Comparison of ENCODE assay signal across 11 cellular contexts in the genomic region with DNA sequence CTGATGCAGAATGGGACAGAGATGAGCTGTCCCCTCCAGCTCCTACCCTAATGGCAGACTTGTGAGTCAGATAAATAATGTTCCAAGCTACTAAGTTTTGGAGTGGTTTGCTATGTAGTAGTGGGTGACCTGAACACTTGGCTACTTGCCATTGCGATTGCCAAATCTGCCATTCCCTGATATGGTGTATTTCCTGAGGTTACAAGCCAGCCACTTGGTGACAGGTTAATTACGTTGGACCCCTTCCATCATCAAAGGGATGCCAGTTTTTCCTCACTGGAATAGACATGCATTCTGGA. TPM values are rescaled to one million over a fixed set of nuclear protein-coding genes. Genes with fewer than 3 reads are reported as not detected.
A peak's percentile ranks its signal among the peaks of the same experiment; 100 is the strongest.
DNase-seq lines count a peak whose midpoint lies in the region; ATAC-seq and TF ChIP-seq lines count a peak whose summit lies in the region.
"Had no signal": no experiment of that assay in that cellular context is flagged by ENCODE, and none has a peak within 500 bp of the region (broad histone marks: within the 10 kb centered on the region; RNA-seq: fewer than 3 reads in every experiment).

No MANE protein-coding gene starts in this region.

- peaks cover 19% of the 10 kb centered on the region for H3K27me3 Mint-ChIP-seq in HFFc6 (ENCODE audit: insufficient read depth)
- no peaks in the 10 kb centered on the region for H3K27me3 Mint-ChIP-seq in activated T-helper 1 cell treated with anti-CD3 and anti-CD28 coated beads, Interleukin-12 subunit alpha, Interleukin-12 subunit beta, Interleukin-2, Interleukin-4 antibody, amounts not matched to agents 30 ng/mL and 10 ng/mL and 1 ng/mL, durations not matched to agents 14 hours and 24 hours and 36 hours (ENCODE audit: insufficient read depth)

- peaks cover 82% of the 10 kb centered on the region for H3K4me1 Mint-ChIP-seq in HFFc6 (ENCODE audit: low read depth)
- peaks cover 16% of the 10 kb centered on the region for H3K4me1 Mint-ChIP-seq in activated T-helper 1 cell treated with anti-CD3 and anti-CD28 coated beads, Interleukin-12 subunit alpha, Interleukin-12 subunit beta, Interleukin-2, Interleukin-4 antibody, amounts not matched to agents 30 ng/mL and 10 ng/mL and 1 ng/mL, durations not matched to agents 14 hours and 24 hours and 36 hours (ENCODE audit: low read depth)

- TF ChIP-seq CTCF in HFFc6 (IDR thresholded peaks at IDR 0.05) (no peak), kidney epithelial cell (IDR thresholded peaks at IDR 0.05; ENCODE audit: insufficient read depth, low read length, poor library complexity, severe bottlenecking) (no peak)

- intact Hi-C loops in activated T-helper 1 cell treated with anti-CD3 and anti-CD28 coated beads, Interleukin-12 subunit alpha, Interleukin-12 subunit beta, Interleukin-2, Interleukin-4 antibody, amounts not matched to agents 30 ng/mL and 10 ng/mL and 1 ng/mL, durations not matched to agents 14 hours and 24 hours and 36 hours (cut with micrococcal nuclease), result loop anchor here (5.0 kb wide), 1 partner anchor 101 kb away; no protein-coding TSS in a partner anchor

- H3K27ac Mint-ChIP-seq in HFFc6, result peak overlapping the region; percentile 96
- H3K27ac Mint-ChIP-seq in activated T-helper 1 cell treated with anti-CD3 and anti-CD28 coated beads, Interleukin-12 subunit alpha, Interleukin-12 subunit beta, Interleukin-2, Interleukin-4 antibody, amounts not matched to agents 30 ng/mL and 10 ng/mL and 1 ng/mL, durations not matched to agents 14 hours and 24 hours and 36 hours, result no peak overlapping the region
- H3K27ac Mint-ChIP-seq: CD8-positive, alpha-beta T cell had no signal

- no peak for ATAC-seq in GM19035 (IDR thresholded peaks at IDR 0.05; ENCODE audit: unreplicated experiment)
- ATAC-seq: CD8-positive, alpha-beta T cell had no signal

- peak overlapping the region; percentile 62 for H3K4me3 Mint-ChIP-seq in HFFc6
- H3K4me3 Mint-ChIP-seq in activated T-helper 1 cell treated with anti-CD3 and anti-CD28 coated beads, Interleukin-12 subunit alpha, Interleukin-12 subunit beta, Interleukin-2, Interleukin-4 antibody, amounts not matched to agents 30 ng/mL and 10 ng/mL and 1 ng/mL, durations not matched to agents 14 hours and 24 hours and 36 hours, result no peak overlapping the region
- H3K4me3 Mint-ChIP-seq: CD8-positive, alpha-beta T cell; nephron progenitor cell had no signal

- no peak overlapping the region for H3K4me3 ChIP-seq in kidney epithelial cell (ENCODE audit: low read depth, low read length)

- peaks cover 59% of the 10 kb centered on the region for H3K36me3 Mint-ChIP-seq in HFFc6 (ENCODE audit: low read depth)
- H3K36me3 Mint-ChIP-seq in activated T-helper 1 cell treated with anti-CD3 and anti-CD28 coated beads, Interleukin-12 subunit alpha, Interleukin-12 subunit beta, Interleukin-2, Interleukin-4 antibody, amounts not matched to agents 30 ng/mL and 10 ng/mL and 1 ng/mL, durations not matched to agents 14 hours and 24 hours and 36 hours (ENCODE audit: low read depth), result peaks cover 61% of the 10 kb centered on the region

- peaks cover 4% of the 10 kb centered on the region for H3K36me3 ChIP-seq in kidney epithelial cell (ENCODE audit: control insufficient read depth, insufficient read depth, low read length)

- H3K27me3 ChIP-seq in kidney epithelial cell (ENCODE audit: control insufficient read depth, insufficient read depth, low read length), result no peaks in the 10 kb centered on the region

- H3K9me3 Mint-ChIP-seq in HFFc6, result no peaks in the 10 kb centered on the region
- no peaks in the 10 kb centered on the region for H3K9me3 Mint-ChIP-seq in activated T-helper 1 cell treated with anti-CD3 and anti-CD28 coated beads, Interleukin-12 subunit alpha, Interleukin-12 subunit beta, Interleukin-2, Interleukin-4 antibody, amounts not matched to agents 30 ng/mL and 10 ng/mL and 1 ng/mL, durations not matched to agents 14 hours and 24 hours and 36 hours
- H3K9me3 Mint-ChIP-seq: CD8-positive, alpha-beta T cell; nephron progenitor cell had no signal

- peak; percentile 61 for DNase-seq in A172 (ENCODE audit: low spot score)
- DNase-seq in HFFc6, result peak; percentile 91
- peak; percentile 61 for DNase-seq in astrocyte of the hippocampus (ENCODE audit: low read depth, low spot score)
- DNase-seq in kidney epithelial cell (ENCODE audit: low read depth), result peak; percentile 65
- no peak for DNase-seq in HT-29 (ENCODE audit: low spot score)
- DNase-seq in activated T-helper 1 cell treated with anti-CD3 and anti-CD28 coated beads, Interleukin-12 subunit alpha, Interleukin-12 subunit beta, Interleukin-2, Interleukin-4 antibody, amounts not matched to agents 30 ng/mL and 10 ng/mL and 1 ng/mL, durations not matched to agents 14 hours and 24 hours and 36 hours (ENCODE audit: low spot score), result no peak
- DNase-seq in SHP77 (lab: John Stamatoyannopoulos, UW), result no peak
- DNase-seq: activated CD8-positive, alpha-beta memory T cell treated with anti-CD3 and anti-CD28 coated beads, Interleukin-2, amount 50 U/mL, for 4 hours; CD8-positive, alpha-beta T cell; nephron progenitor cell had no signal

RNA-seq across cellular contexts. Expression of gene MORF4L1, which starts 33.6 kb away (rescaled TPM):
- 261 and 441 TPM in 2 replicates for total RNA-seq in A172 (2014; rRNA removed; shearing (Covaris generic))
- 100 to 1,000 TPM; 346 to 512 (median 410) TPM for total RNA-seq in HFFc6 (2021; fragmentation: NEBNext Ultra II Directional; extraction: Animal tissue kit (Norgen Biotek cat#: 25700))
- 280 and 366 TPM in 2 replicates for total RNA-seq in kidney epithelial cell
- 135 and 142 TPM in 2 replicates for total RNA-seq in HT-29 (2014; rRNA removed; shearing (Covaris generic))
- 270 and 271 TPM in 2 replicates for total RNA-seq in activated T-helper 1 cell treated with anti-CD3 and anti-CD28 coated beads, Interleukin-12 subunit alpha, Interleukin-12 subunit beta, Interleukin-2, Interleukin-4 antibody, amounts not matched to agents 30 ng/mL and 10 ng/mL and 1 ng/mL, durations not matched to agents 14 hours and 24 hours and 36 hours

RNA-seq across cellular contexts. Expression of gene CTSH, which starts 38.6 kb away (rescaled TPM):
- 52.8 and 58.4 TPM in 2 replicates for total RNA-seq in A172 (2014; rRNA removed; shearing (Covaris generic))
- under 1 TPM in 5 of 6 experiments, not detected in 1; 0.20 to 0.53 (median 0.38) TPM for total RNA-seq in HFFc6 (2021; fragmentation: NEBNext Ultra II Directional; extraction: Animal tissue kit (Norgen Biotek cat#: 25700))
- 103 and 125 TPM in 2 replicates for total RNA-seq in kidney epithelial cell
- 492 and 536 TPM in 2 replicates for total RNA-seq in HT-29 (2014; rRNA removed; shearing (Covaris generic))
- 50.9 and 57.3 TPM in 2 replicates for total RNA-seq in activated T-helper 1 cell treated with anti-CD3 and anti-CD28 coated beads, Interleukin-12 subunit alpha, Interleukin-12 subunit beta, Interleukin-2, Interleukin-4 antibody, amounts not matched to agents 30 ng/mL and 10 ng/mL and 1 ng/mL, durations not matched to agents 14 hours and 24 hours and 36 hours

Comparison
In these comparisons a context has a peak if more than half of its experiments do, and no peak if none do; other contexts are left out.
1. DNase-seq: peak in A172 (single experiment), HFFc6 (single experiment), astrocyte of the hippocampus (single experiment) and kidney epithelial cell (single experiment); none in HT-29 (single experiment), activated T-helper 1 cell treated with anti-CD3 and anti-CD28 coated beads, Interleukin-12 subunit alpha, Interleukin-12 subunit beta, Interleukin-2, Interleukin-4 antibody, amounts not matched to agents 30 ng/mL and 10 ng/mL and 1 ng/mL, durations not matched to agents 14 hours and 24 hours and 36 hours (single experiment) and SHP77 (0 of 2).
2. RNA of gene CTSH, which starts 38.6 kb away (total RNA-seq): 492 to 536 TPM in HT-29, 103 to 125 TPM in kidney epithelial cell, 52.8 to 58.4 TPM in A172 and 50.9 to 57.3 TPM in activated T-helper 1 cell treated with anti-CD3 and anti-CD28 coated beads, Interleukin-12 subunit alpha, Interleukin-12 subunit beta, Interleukin-2, Interleukin-4 antibody, amounts not matched to agents 30 ng/mL and 10 ng/mL and 1 ng/mL, durations not matched to agents 14 hours and 24 hours and 36 hours; 0.20 to 0.53 TPM in HFFc6; every median in the first group is over 10 times any median in the second.